Comparison of ENCODE assay signal across 16 cellular contexts in the genomic region with DNA sequence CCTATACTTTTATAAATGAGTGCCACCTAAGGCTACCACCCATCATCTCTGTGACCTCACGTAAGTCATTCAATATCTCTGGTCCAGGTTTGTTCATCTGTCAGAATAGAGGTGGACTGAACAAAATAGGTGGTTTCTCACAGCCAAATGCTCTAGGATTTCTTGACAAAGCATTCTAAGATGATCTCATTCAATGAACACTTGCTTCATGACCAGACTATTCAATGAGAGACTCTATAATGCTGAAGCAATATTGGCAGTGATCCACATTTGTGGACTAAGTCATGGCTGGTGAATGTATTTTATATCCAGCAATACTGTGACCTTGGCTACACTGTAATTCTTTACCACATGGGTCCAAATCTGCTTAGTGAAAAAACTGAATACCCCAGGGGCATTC. TPM values are rescaled to one million over a fixed set of nuclear protein-coding genes. Genes with fewer than 3 reads are reported as not detected.
DNase-seq lines count a peak whose midpoint lies in the region; ATAC-seq and TF ChIP-seq lines count a peak whose summit lies in the region.
"Had no signal": no experiment of that assay in that cellular context is flagged by ENCODE, and none has a peak within 500 bp of the region (broad histone marks: within the 10 kb centered on the region; RNA-seq: fewer than 3 reads in every experiment).

No MANE protein-coding gene starts in this region.

- 38% methylated on average over 1 of the region's 1 CpG for WGBS in mesenchymal stem cell

- no peaks in the 10 kb centered on the region for H3K79me1 ChIP-seq in mesenchymal stem cell (replicated peaks; ENCODE audit: low read length, poor library complexity, severe bottlenecking)

- H2BK5ac ChIP-seq in mesenchymal stem cell (ENCODE audit: low read depth, low read length, poor library complexity, severe bottlenecking), result no peak overlapping the region

- ATAC-seq in HG02970 (IDR thresholded peaks at IDR 0.05; ENCODE audit: low FRiP score, unreplicated experiment), result no peak
- no peak for ATAC-seq in HG03432 (IDR thresholded peaks at IDR 0.05; ENCODE audit: unreplicated experiment)
- ATAC-seq in natural killer cell, result no peak
- ATAC-seq: lower lobe of right lung had no signal

- no peak overlapping the region for H4K8ac ChIP-seq in mesenchymal stem cell (ENCODE audit: low read length)

- H3K27me3 Mint-ChIP-seq in natural killer cell (ENCODE audit: low read depth in 2 of 2), result no peaks in the 10 kb centered on the region

- H3K4ac ChIP-seq in mesenchymal stem cell (ENCODE audit: low read depth in 1 of 2, low read length in 2 of 2), result no peak overlapping the region

- H3K9ac ChIP-seq in mesenchymal stem cell (ENCODE audit: low read length), result no peak overlapping the region

- H3K4me1 Mint-ChIP-seq in natural killer cell, result peaks cover 5 to 10% of the 10 kb centered on the region in 2 donors

- H3K36me3 Mint-ChIP-seq in natural killer cell, result no peaks in the 10 kb centered on the region

- no peak overlapping the region for H3K18ac ChIP-seq in mesenchymal stem cell (ENCODE audit: low read depth in 1 of 2, low read length in 2 of 2)

- no peak overlapping the region for H3K23ac ChIP-seq in mesenchymal stem cell (ENCODE audit: low read length in 2 of 2)

- no peak overlapping the region for H3K14ac ChIP-seq in mesenchymal stem cell (ENCODE audit: low read length in 2 of 2)

- no peaks in the 10 kb centered on the region for H3K9me3 Mint-ChIP-seq in natural killer cell

- TF ChIP-seq CTCF in natural killer cell (IDR thresholded peaks at IDR 0.05), result no peak

- H3K4me3 Mint-ChIP-seq in natural killer cell, result no peak overlapping the region

- H2AFZ ChIP-seq in mesenchymal stem cell (ENCODE audit: low read depth, low read length), result no peak overlapping the region
- H2AFZ ChIP-seq: hepatocyte had no signal

- no peaks in the 10 kb centered on the region for H3K27me3 ChIP-seq in mesenchymal stem cell (ENCODE audit: control insufficient read depth in 1 of 2, insufficient read depth in 1 of 2, low read length in 2 of 2)
- H3K27me3 ChIP-seq: hepatocyte, tibial nerve had no signal

- no peak overlapping the region for H4K91ac ChIP-seq in mesenchymal stem cell (ENCODE audit: low read length)

- no peak overlapping the region for H2BK15ac ChIP-seq in mesenchymal stem cell (ENCODE audit: low read depth, poor library complexity, severe bottlenecking)

- no peak overlapping the region for H2BK12ac ChIP-seq in mesenchymal stem cell (ENCODE audit: low read length in 2 of 2)

- H3K4me1 ChIP-seq in mesenchymal stem cell (ENCODE audit: control insufficient read depth, insufficient read depth, low read depth, low read length), result no peaks in the 10 kb centered on the region
- H3K4me1 ChIP-seq: SJCRH30, tibial nerve had no signal

- intact Hi-C loops in natural killer cell (cut with micrococcal nuclease), result no loop called here

- no peak overlapping the region for H3K27ac Mint-ChIP-seq in natural killer cell

- H3K9me3 ChIP-seq in mesenchymal stem cell (ENCODE audit: control insufficient read depth, low read length), result no peaks in the 10 kb centered on the region
- H3K9me3 ChIP-seq: lower lobe of right lung, SJCRH30, tibial nerve had no signal

- H3K36me3 ChIP-seq in mesenchymal stem cell (ENCODE audit: control insufficient read depth in 1 of 2, insufficient read depth in 2 of 2, low read depth in 1 of 2, low read length in 2 of 2), result peaks cover 0 to 3% of the 10 kb centered on the region in 2 experiments
- H3K36me3 ChIP-seq: lower lobe of right lung, SJCRH30, tibial nerve had no signal

- no peak overlapping the region for H3K4me2 ChIP-seq in mesenchymal stem cell (ENCODE audit: low read length, poor library complexity, severe bottlenecking)
- H3K4me2 ChIP-seq: hepatocyte had no signal

- H3K27ac ChIP-seq in mesenchymal stem cell (ENCODE audit: low read length, poor library complexity, severe bottlenecking), result no peak overlapping the region
- H3K27ac ChIP-seq: hepatocyte, lower lobe of right lung, SJCRH30, tibial nerve had no signal

- H3K4me3 ChIP-seq in mesenchymal stem cell (ENCODE audit: insufficient read depth in 1 of 2, low read depth in 1 of 2, low read length in 2 of 2), result no peak overlapping the region
- H3K4me3 ChIP-seq: hepatocyte, lower lobe of right lung, SJCRH30, tibial nerve had no signal

- no peak overlapping the region for H2BK120ac ChIP-seq in mesenchymal stem cell (ENCODE audit: low read depth, low read length)

- DNase-seq in AG08395 (ENCODE audit: low spot score), result peak; percentile 89
- peak; percentile 77 for DNase-seq in HT1080 (ENCODE audit: low read depth)
- peak; percentile 95 for DNase-seq in dermis blood vessel endothelial cell
- DNase-seq in mesenchymal stem cell, result peak; percentile 72
- no peak for DNase-seq in DMS79 (lab: John Stamatoyannopoulos, UW)
- no peak for DNase-seq in natural killer cell
- DNase-seq: activated CD8-positive, alpha-beta memory T cell treated with anti-CD3 and anti-CD28 coated beads for 24 hours; activated naive CD4-positive, alpha-beta T cell treated with Interleukin-2 at 50 U/mL for 16 hours; DMS53; lower lobe of right lung; NCI-H2029 treated with DMSO at 0.1 percent for 48 hours; SJCRH30 had no signal

- H2AK5ac ChIP-seq in mesenchymal stem cell (ENCODE audit: low read length, severe bottlenecking), result no peak overlapping the region

RNA-seq across cellular contexts. Expression of a gene that starts 37.9 kb away (rescaled TPM):
- total RNA-seq in HT1080 (2014; rRNA removed; shearing (Covaris generic)), result 2.1 and 3.5 TPM in 2 replicates
- polyA plus RNA-seq in HT1080 (2015; cell fraction: cytosol; rRNA removed), result 0.33 and 0.50 TPM in 2 replicates
- polyA plus RNA-seq in HT1080 (2015; cell fraction: nucleus; rRNA removed), result 0.38 and 0.67 TPM in 2 replicates
- 220 and 258 TPM in 2 replicates for total RNA-seq in dermis blood vessel endothelial cell
- polyA plus RNA-seq in mesenchymal stem cell (2013, experiment 1 of 2), result 20.1 TPM
- 22.8 TPM for polyA plus RNA-seq in mesenchymal stem cell (2013, experiment 2 of 2)
- total RNA-seq in natural killer cell, result 10 to 100 TPM in 2 of 3 donors, 1 to 10 TPM in 1; 8.2 to 14.2 (median 13.6) TPM

Comparison
In these comparisons a context has a peak if more than half of its experiments do, and no peak if none do; other contexts are left out.
1. DNase-seq: peak in AG08395 (single experiment), HT1080 (single experiment), dermis blood vessel endothelial cell (single experiment) and mesenchymal stem cell (single experiment); none in DMS79 (single experiment) and natural killer cell (single experiment).
2. RNA of a gene that starts 37.9 kb away (total RNA-seq): 220 to 258 TPM in dermis blood vessel endothelial cell; 8.2 to 14.2 TPM in natural killer cell and 2.1 to 3.5 TPM in HT1080; every median in the first group is over 10 times any median in the second.